ENCODE assay signal across 21 cellular contexts in the genomic region with DNA sequence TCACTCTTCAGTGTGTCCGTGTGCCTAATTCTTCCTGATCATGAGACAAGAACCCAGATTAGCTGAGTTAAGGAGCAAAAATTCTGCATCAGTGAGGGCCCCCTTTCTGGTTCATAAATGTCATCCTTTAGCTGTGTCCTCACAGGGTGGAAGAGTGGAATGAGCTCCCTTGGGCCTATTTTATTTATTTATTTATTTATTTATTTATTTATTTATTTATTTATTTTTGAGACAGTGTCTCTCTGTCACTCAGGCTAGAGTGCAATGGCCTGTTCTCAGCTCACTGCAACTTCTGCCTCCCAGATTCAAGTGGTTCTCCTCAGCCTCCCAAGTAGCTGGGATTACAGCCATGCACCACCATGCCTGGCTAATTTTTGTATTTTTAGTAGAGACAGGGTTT.
A peak's percentile ranks its signal among the peaks of the same experiment; 100 is the strongest.
DNase-seq lines count a peak whose midpoint lies in the region; TF ChIP-seq lines count a peak whose summit lies in the region.
"Had no signal": no experiment of that assay in that cellular context is flagged by ENCODE, and none has a peak within 500 bp of the region (broad histone marks: within the 10 kb centered on the region; RNA-seq: fewer than 3 reads in every experiment).

No MANE protein-coding gene starts in this region.

- no peak overlapping the region for H3K4me2 ChIP-seq in mesendoderm (ENCODE audit: low read length)
- H3K4me2 ChIP-seq: A549; BLaER1 treated with 17β-estradiol and CSF1 and Interleukin-3, amounts not matched to agents 10 nM and 100 nM had no signal

- H3K4me3 Mint-ChIP-seq in endodermal cell, result no peak overlapping the region
- H3K4me3 Mint-ChIP-seq: CD14-positive monocyte; CD4-positive, alpha-beta T cell; CD8-positive, alpha-beta memory T cell; H9; HFFc6 had no signal

- no peak overlapping the region for H4K5ac ChIP-seq in mesendoderm (ENCODE audit: low read length)

- H3K4me1 Mint-ChIP-seq in endodermal cell, result peaks cover 4% of the 10 kb centered on the region
- H3K4me1 Mint-ChIP-seq: CD14-positive monocyte; CD8-positive, alpha-beta memory T cell had no signal

- no peaks in the 10 kb centered on the region for H3K4me1 ChIP-seq in HEK293 (ENCODE audit: control insufficient read depth, insufficient read depth, low read length)
- H3K4me1 ChIP-seq in endodermal cell (ENCODE audit: control insufficient read depth, insufficient read depth, low read length), result no peaks in the 10 kb centered on the region
- H3K4me1 ChIP-seq in mesendoderm (ENCODE audit: control insufficient read depth, low read depth, low read length), result no peaks in the 10 kb centered on the region
- H3K4me1 ChIP-seq: A549; BE2C; BLaER1 treated with 17β-estradiol and CSF1 and Interleukin-3, amounts not matched to agents 10 nM and 100 nM had no signal

- WGBS in endodermal cell (ENCODE audit: insufficient coverage in 1 of 2, insufficient read length in 1 of 2), 2 experiments, result 93% methylated on average over 1 of the region's 1 CpG; no CpG with 5 or more reads in 1 of the 2 experiments
- no CpG with 5 or more reads among the region's 1 CpG for whole genome bisulfite sequencing in mesendoderm (ENCODE audit: extremely low coverage, insufficient coverage, low lambda C conversion rate)

- H3K36me3 ChIP-seq in HEK293 (ENCODE audit: control insufficient read depth in 2 of 2, insufficient read depth in 1 of 2, low read length in 2 of 2) (peaks cover 6 to 38% of the 10 kb centered on the region in 2 experiments), endodermal cell (ENCODE audit: control insufficient read depth, insufficient read depth, low read length) (peaks cover 26% of the 10 kb centered on the region), mesendoderm (ENCODE audit: control insufficient read depth, insufficient read depth, low read length) (no peaks in the 10 kb centered on the region)
- H3K36me3 ChIP-seq: BE2C had no signal

- H3K4ac ChIP-seq in mesendoderm (ENCODE audit: low read depth, low read length), result no peak overlapping the region

- DNase-seq in DMS53 (lab: John Stamatoyannopoulos, UW), result peak; percentile 14
- no peak for DNase-seq in DMS53 treated with DMSO at 0.1 percent for 48 hours (lab: John Stamatoyannopoulos, UW; ENCODE audit: unreplicated experiment)
- no peak for DNase-seq in endodermal cell
- DNase-seq in mesendoderm, result no peak
- DNase-seq in GDM1 (lab: John Stamatoyannopoulos, UW), result no peak
- DNase-seq in T-helper 9 cell, result no peak
- DNase-seq: 8988T; ACHN; AML-193; BE2C; CD4-positive, alpha-beta T cell; CD8-positive, alpha-beta memory T cell; DMS153; DMS79 treated with DMSO at 0.1 percent for 48 hours; GM23248; HFFc6 had no signal

- H2BK120ac ChIP-seq in mesendoderm (ENCODE audit: low read depth, low read length), result no peak overlapping the region

- H3K23ac ChIP-seq in mesendoderm (ENCODE audit: low read length), result no peak overlapping the region

- CTCF ChIA-PET in HEK293 (lab: Yijun Ruan, JAX), result interaction anchor here (0.6 kb wide), 1 partner anchor 28 kb away, joined by 3 read pairs; no protein-coding TSS in a partner anchor

- POLR2A ChIA-PET in HEK293 (lab: Yijun Ruan, JAX), result no interaction called here

- H3K79me2 ChIP-seq in mesendoderm (ENCODE audit: control insufficient read depth, insufficient read depth, low read length), result no peaks in the 10 kb centered on the region

- H3K9ac ChIP-seq in endodermal cell (ENCODE audit: extremely low read depth, low read length, poor library complexity, severe bottlenecking) (no peak overlapping the region), mesendoderm (ENCODE audit: low read length) (no peak overlapping the region)
- H3K9ac ChIP-seq: BLaER1 treated with 17β-estradiol and CSF1 and Interleukin-3, amounts not matched to agents 10 nM and 100 nM; GM23248 had no signal

- no peak overlapping the region for H3K27ac Mint-ChIP-seq in endodermal cell
- H3K27ac Mint-ChIP-seq: CD14-positive monocyte; CD4-positive, alpha-beta T cell; CD8-positive, alpha-beta memory T cell; HFFc6 had no signal

- no peak overlapping the region for H2AK5ac ChIP-seq in mesendoderm (ENCODE audit: low read length)

- H3K27ac ChIP-seq in HEK293 (ENCODE audit: extremely low read depth, low read depth, low read length) (no peak overlapping the region), endodermal cell (ENCODE audit: low read depth, low read length) (no peak overlapping the region), mesendoderm (ENCODE audit: low read depth, low read length) (no peak overlapping the region)
- H3K27ac ChIP-seq: A549; BLaER1 treated with 17β-estradiol and CSF1 and Interleukin-3, amounts not matched to agents 10 nM and 100 nM; GM23248 had no signal

- H3K18ac ChIP-seq in mesendoderm (ENCODE audit: low read length), result peak overlapping the region; percentile 77

- H2BK15ac ChIP-seq in mesendoderm (replicated peaks; ENCODE audit: low read depth), result peak overlapping the region; percentile 80

- H3K56ac ChIP-seq in mesendoderm (ENCODE audit: low read length), result no peak overlapping the region

- H3K4me3 ChIP-seq in HEK293 (ENCODE audit: low read depth, low read length) (no peak overlapping the region), endodermal cell (ENCODE audit: low read length) (peak overlapping the region; percentile 18), mesendoderm (ENCODE audit: low read length) (no peak overlapping the region)
- H3K4me3 ChIP-seq: A549; BLaER1 treated with 17β-estradiol and CSF1 and Interleukin-3, amounts not matched to agents 10 nM and 100 nM; GM23248 had no signal

- no peak overlapping the region for H4K8ac ChIP-seq in mesendoderm (ENCODE audit: low read depth, low read length)

- H3K27me3 Mint-ChIP-seq in endodermal cell (ENCODE audit: insufficient read depth), result no peaks in the 10 kb centered on the region
- H3K27me3 Mint-ChIP-seq: CD4-positive, alpha-beta T cell; CD8-positive, alpha-beta memory T cell had no signal

- no peaks in the 10 kb centered on the region for H3K27me3 ChIP-seq in endodermal cell (ENCODE audit: control insufficient read depth, insufficient read depth, low read length, poor library complexity, severe bottlenecking)
- no peaks in the 10 kb centered on the region for H3K27me3 ChIP-seq in mesendoderm (ENCODE audit: insufficient read depth, low read length, poor library complexity)
- H3K27me3 ChIP-seq: BE2C; BLaER1 treated with 17β-estradiol and CSF1 and Interleukin-3, amounts not matched to agents 10 nM and 100 nM had no signal

- TF ChIP-seq CTCF in HEK293 (tag by site-specific recombination; IDR thresholded peaks at IDR 0.05) (no peak), endodermal cell (conservative IDR thresholded peaks at IDR 0.05) (no peak)

- no peaks in the 10 kb centered on the region for H3K79me1 ChIP-seq in mesendoderm (ENCODE audit: low read length)

- H2BK5ac ChIP-seq in mesendoderm (ENCODE audit: low read length), result no peak overlapping the region

- H3K36me3 Mint-ChIP-seq in endodermal cell (ENCODE audit: low read depth), result peaks cover 49% of the 10 kb centered on the region
- H3K36me3 Mint-ChIP-seq: CD14-positive monocyte had no signal

- peaks cover 8% of the 10 kb centered on the region for H3K9me3 Mint-ChIP-seq in endodermal cell
- H3K9me3 Mint-ChIP-seq: CD4-positive, alpha-beta T cell; CD8-positive, alpha-beta memory T cell had no signal

- peaks cover 3% of the 10 kb centered on the region for H3K9me3 ChIP-seq in HEK293 (ENCODE audit: control insufficient read depth, insufficient read depth, low read depth, low read length)
- peaks cover 31% of the 10 kb centered on the region for H3K9me3 ChIP-seq in endodermal cell (ENCODE audit: control insufficient read depth, low read length)
- H3K9me3 ChIP-seq: A549, BE2C had no signal

TF ChIP-seq in HEK293, 187 proteins besides CTCF, POLR2A, EP300 and RAD21 (continues in another document):
- no peak for TF ChIP-seq ZFP37 (tag by site-specific recombination; IDR thresholded peaks at IDR 0.05)
- TF ChIP-seq ZNF426 (tag by site-specific recombination; IDR thresholded peaks at IDR 0.05), result peak; percentile 78
- TF ChIP-seq, protein P1, sequence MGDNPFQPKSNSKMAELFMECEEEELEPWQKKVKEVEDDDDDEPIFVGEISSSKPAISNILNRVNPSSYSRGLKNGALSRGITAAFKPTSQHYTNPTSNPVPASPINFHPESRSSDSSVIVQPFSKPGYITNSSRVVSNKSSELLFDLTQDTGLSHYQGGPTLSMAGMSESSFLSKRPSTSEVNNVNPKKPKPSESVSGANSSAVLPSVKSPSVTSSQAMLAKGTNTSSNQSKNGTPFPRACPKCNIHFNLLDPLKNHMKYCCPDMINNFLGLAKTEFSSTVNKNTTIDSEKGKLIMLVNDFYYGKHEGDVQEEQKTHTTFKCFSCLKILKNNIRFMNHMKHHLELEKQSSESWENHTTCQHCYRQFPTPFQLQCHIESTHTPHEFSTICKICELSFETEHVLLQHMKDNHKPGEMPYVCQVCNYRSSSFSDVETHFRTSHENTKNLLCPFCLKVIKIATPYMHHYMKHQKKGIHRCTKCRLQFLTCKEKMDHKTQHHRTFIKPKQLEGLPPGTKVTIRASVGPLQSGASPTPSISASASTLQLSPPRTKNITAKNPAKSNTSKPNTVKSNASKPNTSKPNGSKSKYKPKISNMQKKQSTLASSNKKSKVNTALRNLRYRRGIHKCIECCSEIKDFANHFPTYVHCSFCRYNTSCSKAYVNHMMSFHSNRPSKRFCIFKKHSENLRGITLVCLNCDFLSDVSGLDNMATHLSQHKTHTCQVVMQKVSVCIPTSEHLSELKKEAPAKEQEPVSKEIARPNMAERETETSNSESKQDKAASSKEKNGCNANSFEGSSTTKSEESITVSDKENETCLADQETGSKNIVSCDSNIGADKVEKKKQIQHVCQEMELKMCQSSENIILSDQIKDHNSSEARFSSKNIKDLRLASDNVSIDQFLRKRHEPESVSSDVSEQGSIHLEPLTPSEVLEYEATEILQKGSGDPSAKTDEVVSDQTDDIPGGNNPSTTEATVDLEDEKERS (tag by site-specific recombination; IDR thresholded peaks at IDR 0.05), result no peak
- TF ChIP-seq ZNF433 (tag by site-specific recombination; IDR thresholded peaks at IDR 0.05; ENCODE audit: low read depth), result 0 out of 2 replicates have a peak, but pooled peaks have one; percentile 29
- TF ChIP-seq, protein P2, sequence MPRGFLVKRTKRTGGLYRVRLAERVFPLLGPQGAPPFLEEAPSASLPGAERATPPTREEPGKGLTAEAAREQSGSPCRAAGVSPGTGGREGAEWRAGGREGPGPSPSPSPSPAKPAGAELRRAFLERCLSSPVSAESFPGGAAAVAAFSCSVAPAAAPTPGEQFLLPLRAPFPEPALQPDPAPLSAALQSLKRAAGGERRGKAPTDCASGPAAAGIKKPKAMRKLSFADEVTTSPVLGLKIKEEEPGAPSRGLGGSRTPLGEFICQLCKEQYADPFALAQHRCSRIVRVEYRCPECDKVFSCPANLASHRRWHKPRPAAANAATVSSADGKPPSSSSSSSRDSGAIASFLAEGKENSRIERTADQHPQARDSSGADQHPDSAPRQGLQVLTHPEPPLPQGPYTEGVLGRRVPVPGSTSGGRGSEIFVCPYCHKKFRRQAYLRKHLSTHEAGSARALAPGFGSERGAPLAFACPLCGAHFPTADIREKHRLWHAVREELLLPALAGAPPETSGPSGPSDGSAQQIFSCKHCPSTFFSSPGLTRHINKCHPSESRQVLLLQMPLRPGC (tag by site-specific recombination; IDR thresholded peaks at IDR 0.05), result no peak
- TF ChIP-seq ZNF48 (tag by site-specific recombination; IDR thresholded peaks at IDR 0.05), result no peak
- peak; percentile 23 for TF ChIP-seq ZNF510 (tag by site-specific recombination; IDR thresholded peaks at IDR 0.05; ENCODE audit: insufficient replicate concordance)
